17 cellular contexts compared by ENCODE assay signal in the genomic region with DNA sequence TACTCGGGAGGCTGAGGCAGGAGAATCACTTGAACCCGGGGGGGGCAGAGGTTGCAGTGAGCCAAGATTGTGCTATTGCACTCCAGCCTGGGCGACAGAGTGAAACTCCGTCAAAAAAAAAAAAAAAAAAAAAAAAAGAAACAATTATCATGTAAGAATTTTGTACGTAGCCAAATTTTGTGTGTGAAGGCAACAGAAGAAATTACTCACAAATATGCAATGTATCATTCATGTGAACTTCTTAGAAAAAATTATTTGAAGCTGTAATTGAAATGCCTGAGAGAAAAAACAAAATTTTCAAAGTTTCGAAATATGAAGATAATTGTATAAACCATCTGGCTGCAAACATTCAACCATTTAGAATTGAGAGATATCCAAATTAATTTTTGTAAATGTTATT.
"Had no signal": no experiment of that assay in that cellular context is flagged by ENCODE, and none has a peak within 500 bp of the region (broad histone marks: within the 10 kb centered on the region; RNA-seq: fewer than 3 reads in every experiment).

No MANE protein-coding gene starts in this region.

- H3K9me3 ChIP-seq: breast epithelium, left lung, neutrophil, right atrium auricular region, testis, upper lobe of left lung had no signal

- H3K4me3 ChIP-seq: breast epithelium, left lung, right atrium auricular region, skin epidermis, testis, upper lobe of left lung had no signal

- H3K4me1 ChIP-seq: breast epithelium, left lung, right atrium auricular region, testis, upper lobe of left lung had no signal

- H3K36me3 ChIP-seq: breast epithelium, left lung, neutrophil, right atrium auricular region, upper lobe of left lung had no signal

- DNase-seq: activated CD4-positive, alpha-beta T cell treated with anti-CD3 and anti-CD28 coated beads, Interleukin-2, amount 50 U/mL, for 1 hour; activated CD4-positive, CD25-positive, alpha-beta regulatory T cell; activated CD8-positive, alpha-beta memory T cell treated with anti-CD3 and anti-CD28 coated beads for 24 hours; activated naive CD4-positive, alpha-beta T cell; aorta; cerebellar nuclear complex; islet precursor cell; left lung; naive thymus-derived CD8-positive, alpha-beta T cell; stimulated activated CD4-positive, alpha-beta T cell treated with anti-CD3 and anti-CD28 coated beads, Interleukin-4, amount 100 ng/mL, for 4 hours; stimulated activated CD8-positive, alpha-beta memory T cell treated with anti-CD3 and anti-CD28 coated beads, Interleukin-4, amount 100 ng/mL, for 48 hours; testis; upper lobe of left lung had no signal

- H3K27ac ChIP-seq: breast epithelium, left lung, neutrophil, right atrium auricular region, testis had no signal

- ATAC-seq: naive thymus-derived CD8-positive, alpha-beta T cell had no signal

- H3K27me3 ChIP-seq: breast epithelium, left lung, neutrophil, right atrium auricular region, testis, upper lobe of left lung had no signal
